Comparison of ENCODE assay signal across 19 cellular contexts in genomic region chr10:2994562-2994961, GRCh38.
"Had no signal": no experiment of that assay in that cellular context is flagged by ENCODE, and none has a peak within 500 bp of the region (broad histone marks: within the 10 kb centered on the region; RNA-seq: fewer than 3 reads in every experiment).

No MANE protein-coding gene starts in this region.

- ATAC-seq: activated CD8-positive, alpha-beta memory T cell treated with anti-CD3 and anti-CD28 coated beads, Interleukin-2, amount 10 ng/mL, durations not matched to agents 7 days and 5 days; stimulated activated memory B cell treated with anti-CD40 and anti-IgM and Interleukin-4, amounts not matched to agents 10 μg/mL and 1 μg/mL and 100 μg/mL, for 72 hours had no signal

- H3K4me3 Mint-ChIP-seq: activated CD8-positive, alpha-beta memory T cell treated with anti-CD3 and anti-CD28 coated beads, Interleukin-2, amount 10 ng/mL, durations not matched to agents 7 days and 5 days; activated naive CD8-positive, alpha-beta T cell treated with anti-CD3 and anti-CD28 coated beads for 36 hours; activated T-cell treated with anti-CD3 and anti-CD28 coated beads, Interleukin-2, amount 50 U/mL, for 24 hours; naive B cell; stimulated activated memory B cell treated with anti-CD40 and anti-IgM and Interleukin-4, amounts not matched to agents 10 μg/mL and 1 μg/mL and 100 μg/mL, for 72 hours; T-helper 2 cell treated with Interferon-gamma antibody and Interleukin-4, amounts not matched to agents 5 μg/mL and 100 μg/mL, for 36 hours had no signal

- H3K4me3 ChIP-seq: coronary artery, hepatocyte, lung, right atrium auricular region, tibial nerve had no signal

- H3K36me3 Mint-ChIP-seq: activated CD8-positive, alpha-beta memory T cell treated with anti-CD3 and anti-CD28 coated beads, Interleukin-2, amount 10 ng/mL, durations not matched to agents 7 days and 5 days; activated naive CD8-positive, alpha-beta T cell treated with anti-CD3 and anti-CD28 coated beads for 36 hours; naive B cell; stimulated activated memory B cell treated with anti-CD40 and anti-IgM and Interleukin-4, amounts not matched to agents 10 μg/mL and 1 μg/mL and 100 μg/mL, for 72 hours had no signal

- H3K9me3 Mint-ChIP-seq: activated naive CD8-positive, alpha-beta T cell treated with anti-CD3 and anti-CD28 coated beads for 36 hours; activated T-cell treated with anti-CD3 and anti-CD28 coated beads, Interleukin-2, amount 50 U/mL, for 24 hours; stimulated activated memory B cell treated with anti-CD40 and anti-IgM and Interleukin-4, amounts not matched to agents 10 μg/mL and 1 μg/mL and 100 μg/mL, for 72 hours; T-helper 2 cell treated with Interferon-gamma antibody and Interleukin-4, amounts not matched to agents 5 μg/mL and 100 μg/mL, for 36 hours had no signal

- DNase-seq: activated CD4-positive, alpha-beta T cell treated with anti-CD3 and anti-CD28 coated beads, Interleukin-2, amount 50 U/mL, for 4 hours; activated CD4-positive, CD25-positive, alpha-beta regulatory T cell treated with anti-CD3 and anti-CD28 coated beads, Interleukin-2, amount 50 U/mL, for 72 hours; activated CD8-positive, alpha-beta memory T cell treated with anti-CD3 and anti-CD28 coated beads, Interleukin-2, amount 10 ng/mL, durations not matched to agents 7 days and 5 days; activated gamma-delta T cell; activated naive CD8-positive, alpha-beta T cell treated with anti-CD3 and anti-CD28 coated beads for 36 hours; activated T-cell treated with anti-CD3 and anti-CD28 coated beads, Interleukin-2, amount 50 U/mL, for 24 hours; aorta; caudate nucleus; naive B cell; posterior cingulate gyrus; SW 1271 had no signal

- H3K36me3 ChIP-seq: neutrophil, right atrium auricular region, tibial nerve had no signal

- H3K27ac ChIP-seq: coronary artery, hepatocyte, neutrophil, right atrium auricular region, tibial nerve had no signal

- H3K27me3 ChIP-seq: hepatocyte, neutrophil, right atrium auricular region, tibial nerve had no signal

- H3K27ac Mint-ChIP-seq: activated CD8-positive, alpha-beta memory T cell treated with anti-CD3 and anti-CD28 coated beads, Interleukin-2, amount 10 ng/mL, durations not matched to agents 7 days and 5 days; activated naive CD8-positive, alpha-beta T cell treated with anti-CD3 and anti-CD28 coated beads for 36 hours; activated T-cell treated with anti-CD3 and anti-CD28 coated beads, Interleukin-2, amount 50 U/mL, for 24 hours; naive B cell; stimulated activated memory B cell treated with anti-CD40 and anti-IgM and Interleukin-4, amounts not matched to agents 10 μg/mL and 1 μg/mL and 100 μg/mL, for 72 hours; T-helper 2 cell treated with Interferon-gamma antibody and Interleukin-4, amounts not matched to agents 5 μg/mL and 100 μg/mL, for 36 hours had no signal

- H3K4me1 ChIP-seq: right atrium auricular region had no signal

- H3K9me3 ChIP-seq: neutrophil had no signal

- H3K4me1 Mint-ChIP-seq: activated CD8-positive, alpha-beta memory T cell treated with anti-CD3 and anti-CD28 coated beads, Interleukin-2, amount 10 ng/mL, durations not matched to agents 7 days and 5 days; activated naive CD8-positive, alpha-beta T cell treated with anti-CD3 and anti-CD28 coated beads for 36 hours; stimulated activated memory B cell treated with anti-CD40 and anti-IgM and Interleukin-4, amounts not matched to agents 10 μg/mL and 1 μg/mL and 100 μg/mL, for 72 hours had no signal
